ENCODE assay signal across 1 cellular context in genomic region chr11:110148775-110149744, GRCh38.
TF ChIP-seq lines count a peak whose summit lies in the region.

No MANE protein-coding gene starts in this region.

TF ChIP-seq in SK-N-SH, 30 proteins besides CTCF, POLR2A, EP300 and RAD21 (continued from another document):
- TF ChIP-seq, protein P1, sequence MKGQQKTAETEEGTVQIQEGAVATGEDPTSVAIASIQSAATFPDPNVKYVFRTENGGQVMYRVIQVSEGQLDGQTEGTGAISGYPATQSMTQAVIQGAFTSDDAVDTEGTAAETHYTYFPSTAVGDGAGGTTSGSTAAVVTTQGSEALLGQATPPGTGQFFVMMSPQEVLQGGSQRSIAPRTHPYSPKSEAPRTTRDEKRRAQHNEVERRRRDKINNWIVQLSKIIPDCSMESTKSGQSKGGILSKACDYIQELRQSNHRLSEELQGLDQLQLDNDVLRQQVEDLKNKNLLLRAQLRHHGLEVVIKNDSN (IDR thresholded peaks at IDR 0.05; ENCODE audit: borderline replicate concordance, low read depth) = no peak
- TF ChIP-seq SMC3 (IDR thresholded peaks at IDR 0.05; ENCODE audit: low read depth, low read length) (no peak), FOSL2 (IDR thresholded peaks at IDR 0.05; ENCODE audit: borderline replicate concordance, low read depth) (peak; percentile 66; the same call in 1 of the 2 replicates), JUND (IDR thresholded peaks at IDR 0.05) (peak; percentile 51), ZBTB33 (IDR thresholded peaks at IDR 0.05; ENCODE audit: borderline replicate concordance, low read depth) (no peak), TEAD4 (IDR thresholded peaks at IDR 0.05; ENCODE audit: borderline replicate concordance, insufficient read depth) (no peak), YY1 (IDR thresholded peaks at IDR 0.05; ENCODE audit: low read depth) (no peak), IRF3 (IDR thresholded peaks at IDR 0.05; ENCODE audit: low read depth, low read length) (no peak), FOXM1 (IDR thresholded peaks at IDR 0.05; ENCODE audit: low read depth) (no peak)
